29 cellular contexts compared by ENCODE assay signal in genomic region chr3:59994720-59995304, GRCh38.
DNase-seq lines count a peak whose midpoint lies in the region; ATAC-seq and TF ChIP-seq lines count a peak whose summit lies in the region.
"Had no signal": no experiment of that assay in that cellular context is flagged by ENCODE, and none has a peak within 500 bp of the region (broad histone marks: within the 10 kb centered on the region; RNA-seq: fewer than 3 reads in every experiment).

No MANE protein-coding gene starts in this region.

- H3F3A ChIP-seq in GM23338 (replicated peaks; ENCODE audit: low read depth): no peaks in the 10 kb centered on the region

- H3K27ac ChIP-seq in GM23338 (ENCODE audit: low read depth): no peak overlapping the region
- H3K27ac ChIP-seq: ascending aorta, gastroesophageal sphincter, sigmoid colon, tibial artery had no signal

- ATAC-seq in activated T-cell treated with anti-CD3 and anti-CD28 coated beads, Interleukin-2, amount 50 U/mL, for 72 hours (replicated peaks in 1 of 2): no peak
- ATAC-seq in GM23338: no peak
- ATAC-seq in naive thymus-derived CD8-positive, alpha-beta T cell: peak; percentile 52 to 68
- ATAC-seq in GM18517 (IDR thresholded peaks at IDR 0.05; ENCODE audit: unreplicated experiment): no peak
- no peak for ATAC-seq in HG03378 (IDR thresholded peaks at IDR 0.05; ENCODE audit: unreplicated experiment)
- ATAC-seq: gastroesophageal sphincter, HCT116, HepG2, left cardiac atrium, mucosa of descending colon, Right ventricle myocardium inferior had no signal

- POLR2A ChIA-PET in naive thymus-derived CD8-positive, alpha-beta T cell (lab: Charles Lee): interaction anchor here (1.1 to 1.2 kb wide), 4 partner anchors 8 to 26 kb away, joined by 3 to 6 read pairs (median 3); no protein-coding TSS in a partner anchor

- peaks cover 88% of the 10 kb centered on the region for H3K4me1 Mint-ChIP-seq in activated T-cell treated with anti-CD3 and anti-CD28 coated beads, Interleukin-2, amount 50 U/mL, for 72 hours (ENCODE audit: low read depth)
- peaks cover 56% of the 10 kb centered on the region for H3K4me1 Mint-ChIP-seq in activated T-cell treated with anti-CD3 and anti-CD28 coated beads, Interleukin-2, amount 50 U/mL, for 24 hours (ENCODE audit: low read depth)
- peaks cover 23% of the 10 kb centered on the region for H3K4me1 Mint-ChIP-seq in GM23338
- H3K4me1 Mint-ChIP-seq in naive thymus-derived CD8-positive, alpha-beta T cell: peaks cover 35 to 64% (median 51%) of the 10 kb centered on the region in 4 donors

- no peak overlapping the region for H3K27ac Mint-ChIP-seq in activated T-cell treated with anti-CD3 and anti-CD28 coated beads, Interleukin-2, amount 50 U/mL, for 72 hours
- no peak overlapping the region for H3K27ac Mint-ChIP-seq in activated T-cell treated with anti-CD3 and anti-CD28 coated beads, Interleukin-2, amount 50 U/mL, for 24 hours
- H3K27ac Mint-ChIP-seq in GM23338: no peak overlapping the region
- H3K27ac Mint-ChIP-seq in naive thymus-derived CD8-positive, alpha-beta T cell: peak overlapping the region; percentile 21 to 84 (median 78)
- H3K27ac Mint-ChIP-seq: activated naive CD8-positive, alpha-beta T cell treated with anti-CD3 and anti-CD28 coated beads, Interleukin-2, amount 10 ng/mL, durations not matched to agents 7 days and 5 days; nephron had no signal

- H3K79me2 ChIP-seq in GM23338 (replicated peaks; ENCODE audit: insufficient read depth): no peaks in the 10 kb centered on the region

- H3K36me3 ChIP-seq in GM23338 (ENCODE audit: insufficient read depth): no peaks in the 10 kb centered on the region
- H3K36me3 ChIP-seq: ascending aorta, gastroesophageal sphincter, sigmoid colon, tibial artery had no signal

- H3K9me2 ChIP-seq in GM23338 (ENCODE audit: insufficient read depth): peaks cover 15% of the 10 kb centered on the region
- H3K9me2 ChIP-seq: SK-N-SH had no signal

- no peak for TF ChIP-seq CTCF in GM23338 (conservative IDR thresholded peaks at IDR 0.05; ENCODE audit: low read depth in 2 of 2)

- no peak for DNase-seq in activated T-cell treated with anti-CD3 and anti-CD28 coated beads, Interleukin-2, amount 50 U/mL, for 72 hours
- no peak for DNase-seq in activated T-cell treated with anti-CD3 and anti-CD28 coated beads, Interleukin-2, amount 50 U/mL, for 24 hours
- DNase-seq in GM23338 (ENCODE audit: low spot score) (no peak), NCI-H69 (lab: John Stamatoyannopoulos, UW) (peak; percentile 77)
- DNase-seq in naive thymus-derived CD8-positive, alpha-beta T cell: no peak
- DNase-seq: activated naive CD8-positive, alpha-beta T cell treated with anti-CD3 and anti-CD28 coated beads, Interleukin-2, amount 10 ng/mL, durations not matched to agents 7 days and 5 days; COR-L47; effector CD4-positive, alpha-beta T cell; hypothalamus; left cardiac atrium; mucosa of descending colon; MV-4-11; NCI-H1436 treated with DMSO at 0.1 percent for 48 hours; NCI-H2107; NCI-H446; sigmoid colon; SK-N-SH; stimulated activated CD4-positive, alpha-beta T cell treated with anti-CD3 and anti-CD28 coated beads, Interleukin-12 subunit alpha, Interleukin-12 subunit beta, amount 100 ng/mL, for 4 hours; stimulated activated CD4-positive, alpha-beta T cell treated with anti-CD3 and anti-CD28 coated beads, Interleukin-2, amount 100 ng/mL, for 48 hours; tibial artery had no signal

- no peak overlapping the region for H3K4me3 ChIP-seq in GM23338
- H3K4me3 ChIP-seq: ascending aorta, gastroesophageal sphincter, mucosa of descending colon, sigmoid colon, tibial artery had no signal

- no peaks in the 10 kb centered on the region for H3K27me3 ChIP-seq in GM23338 (ENCODE audit: insufficient read depth)
- H3K27me3 ChIP-seq: ascending aorta, gastroesophageal sphincter, sigmoid colon, tibial artery had no signal

- peaks cover 11% of the 10 kb centered on the region for H3K4me1 ChIP-seq in GM23338 (ENCODE audit: insufficient read depth)
- H3K4me1 ChIP-seq: ascending aorta, gastroesophageal sphincter, sigmoid colon, tibial artery had no signal

- no peaks in the 10 kb centered on the region for H3K36me3 Mint-ChIP-seq in activated T-cell treated with anti-CD3 and anti-CD28 coated beads, Interleukin-2, amount 50 U/mL, for 72 hours (ENCODE audit: insufficient read depth in 2 of 2)
- no peaks in the 10 kb centered on the region for H3K36me3 Mint-ChIP-seq in activated T-cell treated with anti-CD3 and anti-CD28 coated beads, Interleukin-2, amount 50 U/mL, for 24 hours (ENCODE audit: low read depth)
- no peaks in the 10 kb centered on the region for H3K36me3 Mint-ChIP-seq in GM23338 (ENCODE audit: low read depth)
- peaks cover 0 to 5% (median 0%) of the 10 kb centered on the region in 3 donors for H3K36me3 Mint-ChIP-seq in naive thymus-derived CD8-positive, alpha-beta T cell

- no peaks in the 10 kb centered on the region for H3K9me3 Mint-ChIP-seq in activated T-cell treated with anti-CD3 and anti-CD28 coated beads, Interleukin-2, amount 50 U/mL, for 72 hours
- H3K9me3 Mint-ChIP-seq in activated T-cell treated with anti-CD3 and anti-CD28 coated beads, Interleukin-2, amount 50 U/mL, for 24 hours: no peaks in the 10 kb centered on the region
- H3K9me3 Mint-ChIP-seq in GM23338: no peaks in the 10 kb centered on the region
- H3K9me3 Mint-ChIP-seq in naive thymus-derived CD8-positive, alpha-beta T cell: no peaks in the 10 kb centered on the region
- H3K9me3 Mint-ChIP-seq: nephron; T-helper 1 cell treated with Interleukin-12 subunit alpha and Interleukin-12 subunit beta and Interleukin-4 antibody, amounts not matched to agents 30 μg/mL and 1 μg/mL, for 36 hours had no signal

- H3K4me2 ChIP-seq in GM23338: no peak overlapping the region
- H3K4me2 ChIP-seq: SK-N-SH had no signal

- peak overlapping the region; percentile 11 to 58 for H3K4me3 Mint-ChIP-seq in activated T-cell treated with anti-CD3 and anti-CD28 coated beads, Interleukin-2, amount 50 U/mL, for 72 hours
- no peak overlapping the region for H3K4me3 Mint-ChIP-seq in activated T-cell treated with anti-CD3 and anti-CD28 coated beads, Interleukin-2, amount 50 U/mL, for 24 hours
- H3K4me3 Mint-ChIP-seq in GM23338: no peak overlapping the region
- peak overlapping the region in 9 of 10 donors; percentile 5 to 61 (median 34) for H3K4me3 Mint-ChIP-seq in naive thymus-derived CD8-positive, alpha-beta T cell
- H3K4me3 Mint-ChIP-seq: activated naive CD8-positive, alpha-beta T cell treated with anti-CD3 and anti-CD28 coated beads, Interleukin-2, amount 10 ng/mL, durations not matched to agents 7 days and 5 days; nephron; T-helper 1 cell treated with Interleukin-12 subunit alpha and Interleukin-12 subunit beta and Interleukin-4 antibody, amounts not matched to agents 30 μg/mL and 1 μg/mL, for 36 hours had no signal

- peak overlapping the region; percentile 19; the same call in 1 of the 2 replicates for H2AFZ ChIP-seq in GM23338

- H4K20me1 ChIP-seq in GM23338 (replicated peaks; ENCODE audit: insufficient read depth): no peaks in the 10 kb centered on the region

- H3K27me3 Mint-ChIP-seq in activated T-cell treated with anti-CD3 and anti-CD28 coated beads, Interleukin-2, amount 50 U/mL, for 72 hours (ENCODE audit: low read depth): no peaks in the 10 kb centered on the region
- no peaks in the 10 kb centered on the region for H3K27me3 Mint-ChIP-seq in activated T-cell treated with anti-CD3 and anti-CD28 coated beads, Interleukin-2, amount 50 U/mL, for 24 hours
- no peaks in the 10 kb centered on the region for H3K27me3 Mint-ChIP-seq in GM23338 (ENCODE audit: insufficient read depth, low read depth, poor library complexity)
- H3K27me3 Mint-ChIP-seq in naive thymus-derived CD8-positive, alpha-beta T cell: no peaks in the 10 kb centered on the region
- H3K27me3 Mint-ChIP-seq: activated naive CD8-positive, alpha-beta T cell treated with anti-CD3 and anti-CD28 coated beads, Interleukin-2, amount 10 ng/mL, durations not matched to agents 7 days and 5 days had no signal

Comparison
In these comparisons a context has a peak if more than half of its experiments do, and no peak if none do; other contexts are left out.
1. H3K4me3 Mint-ChIP-seq: peak in activated T-cell treated with anti-CD3 and anti-CD28 coated beads, Interleukin-2, amount 50 U/mL, for 72 hours (2 of 2) and naive thymus-derived CD8-positive, alpha-beta T cell (9 of 10); none in activated T-cell treated with anti-CD3 and anti-CD28 coated beads, Interleukin-2, amount 50 U/mL, for 24 hours (single experiment) and GM23338 (single experiment).
2. ATAC-seq: peak in naive thymus-derived CD8-positive, alpha-beta T cell (2 of 2); none in activated T-cell treated with anti-CD3 and anti-CD28 coated beads, Interleukin-2, amount 50 U/mL, for 72 hours (0 of 2), GM23338 (single experiment), GM18517 (single experiment) and HG03378 (single experiment).
3. H3K27ac Mint-ChIP-seq: peak in naive thymus-derived CD8-positive, alpha-beta T cell (10 of 10); none in activated T-cell treated with anti-CD3 and anti-CD28 coated beads, Interleukin-2, amount 50 U/mL, for 72 hours (single experiment), activated T-cell treated with anti-CD3 and anti-CD28 coated beads, Interleukin-2, amount 50 U/mL, for 24 hours (single experiment) and GM23338 (single experiment).